Comparison of ENCODE assay signal across 13 cellular contexts in genomic region chr6:52725530-52726192, GRCh38. TPM values are rescaled to one million over a fixed set of nuclear protein-coding genes. Genes with fewer than 3 reads are reported as not detected.
DNase-seq lines count a peak whose midpoint lies in the region; ATAC-seq, FAIRE-seq and TF ChIP-seq lines count a peak whose summit lies in the region.
"Had no signal": no experiment of that assay in that cellular context is flagged by ENCODE, and none has a peak within 500 bp of the region (broad histone marks: within the 10 kb centered on the region; RNA-seq: fewer than 3 reads in every experiment).

No MANE protein-coding gene starts in this region.

- H3K4me1 ChIP-seq in mesendoderm (ENCODE audit: control insufficient read depth, low read depth, low read length): peaks cover 5% of the 10 kb centered on the region

- no peak overlapping the region for H2AK5ac ChIP-seq in mesendoderm (ENCODE audit: low read length)

- TF ChIP-seq CTCF in bronchial epithelial cell (IDR thresholded peaks at IDR 0.05; ENCODE audit: insufficient read depth, low read length, severe bottlenecking) (no peak), brain microvascular endothelial cell (IDR thresholded peaks at IDR 0.05; ENCODE audit: low read depth, low read length, missing control alignments) (no peak)

- no peak overlapping the region for H3K56ac ChIP-seq in mesendoderm (ENCODE audit: low read length)

- H3K27ac ChIP-seq in mesendoderm (ENCODE audit: low read depth, low read length) (no peak overlapping the region), brain microvascular endothelial cell (no peak overlapping the region)

- no peak for FAIRE-seq in bronchial epithelial cell (lab: Jason Lieb, UNC)

- H3K4me2 ChIP-seq in mesendoderm (ENCODE audit: low read length): no peak overlapping the region

- no peaks in the 10 kb centered on the region for H3K9me3 Mint-ChIP-seq in activated naive CD8-positive, alpha-beta T cell treated with anti-CD3 and anti-CD28 coated beads for 36 hours
- H3K9me3 Mint-ChIP-seq: CD4-positive, alpha-beta T cell had no signal

- in situ Hi-C loops in Caki2 (cut with HindIII; ENCODE audit: low pct_unique_long_range_greater_than_20kb, low sequenced_read_pairs) (no loop called here), brain microvascular endothelial cell (cut with HindIII; ENCODE audit: low pct_ligation_motif_present, low sequenced_read_pairs) (no loop called here)

- no peak overlapping the region for H3K23ac ChIP-seq in mesendoderm (ENCODE audit: low read length)

- no peak overlapping the region for H4K8ac ChIP-seq in mesendoderm (ENCODE audit: low read depth, low read length)

- no peak overlapping the region for H4K5ac ChIP-seq in mesendoderm (ENCODE audit: low read length)

- H3K9ac ChIP-seq in mesendoderm (ENCODE audit: low read length): no peak overlapping the region

- ATAC-seq in GM21423 (IDR thresholded peaks at IDR 0.05; ENCODE audit: unreplicated experiment) (no peak), GM21786 (IDR thresholded peaks at IDR 0.05; ENCODE audit: unreplicated experiment) (no peak)

- H3K18ac ChIP-seq in mesendoderm (ENCODE audit: low read length): no peak overlapping the region

- H3K27me3 Mint-ChIP-seq in activated naive CD8-positive, alpha-beta T cell treated with anti-CD3 and anti-CD28 coated beads for 36 hours: no peaks in the 10 kb centered on the region
- H3K27me3 Mint-ChIP-seq: CD4-positive, alpha-beta T cell had no signal

- no peak overlapping the region for H3K4me3 Mint-ChIP-seq in activated naive CD8-positive, alpha-beta T cell treated with anti-CD3 and anti-CD28 coated beads for 36 hours
- H3K4me3 Mint-ChIP-seq: CD4-positive, alpha-beta T cell had no signal

- no peak overlapping the region for H3K4ac ChIP-seq in mesendoderm (ENCODE audit: low read depth, low read length)

- DNase-seq in Caki2 (ENCODE audit: low read depth): peak; percentile 38
- peak; percentile 86 to 98 for DNase-seq in NCI-H2081 (lab: John Stamatoyannopoulos, UW)
- peak; percentile 93 for DNase-seq in bronchial epithelial cell (ENCODE audit: low read depth)
- DNase-seq in mesendoderm: no peak
- no peak for DNase-seq in brain microvascular endothelial cell
- DNase-seq in activated naive CD8-positive, alpha-beta T cell treated with anti-CD3 and anti-CD28 coated beads for 36 hours: no peak
- DNase-seq: activated CD4-positive, alpha-beta T cell treated with anti-CD3 and anti-CD28 coated beads, Interleukin-2, amount 50 U/mL, for 1 hour; CD4-positive, alpha-beta T cell; glutamatergic neuron had no signal

- no peak overlapping the region for H3K27ac Mint-ChIP-seq in activated naive CD8-positive, alpha-beta T cell treated with anti-CD3 and anti-CD28 coated beads for 36 hours
- H3K27ac Mint-ChIP-seq: CD4-positive, alpha-beta T cell had no signal

- H3K79me2 ChIP-seq in mesendoderm (ENCODE audit: control insufficient read depth, insufficient read depth, low read length): no peaks in the 10 kb centered on the region

- H3K36me3 Mint-ChIP-seq in activated naive CD8-positive, alpha-beta T cell treated with anti-CD3 and anti-CD28 coated beads for 36 hours: no peaks in the 10 kb centered on the region

- WGBS in mesendoderm (ENCODE audit: extremely low coverage, insufficient coverage, low lambda C conversion rate): no CpG with 5 or more reads among the region's 2 CpGs

- no peak overlapping the region for H2BK5ac ChIP-seq in mesendoderm (ENCODE audit: low read length)

- H3K4me1 Mint-ChIP-seq in activated naive CD8-positive, alpha-beta T cell treated with anti-CD3 and anti-CD28 coated beads for 36 hours: no peaks in the 10 kb centered on the region

- H3K4me3 ChIP-seq in bronchial epithelial cell (ENCODE audit: low read depth, low read length): no peak overlapping the region
- H3K4me3 ChIP-seq in mesendoderm (ENCODE audit: low read length): no peak overlapping the region
- no peak overlapping the region for H3K4me3 ChIP-seq in brain microvascular endothelial cell (ENCODE audit: low read depth, low read length)

- H3K36me3 ChIP-seq in bronchial epithelial cell (ENCODE audit: control insufficient read depth, insufficient read depth, low read length): no peaks in the 10 kb centered on the region
- H3K36me3 ChIP-seq in mesendoderm (ENCODE audit: control insufficient read depth, insufficient read depth, low read length): no peaks in the 10 kb centered on the region
- H3K36me3 ChIP-seq in brain microvascular endothelial cell (replicated peaks): no peaks in the 10 kb centered on the region

- no peak overlapping the region for H2BK120ac ChIP-seq in mesendoderm (ENCODE audit: low read depth, low read length)

- H2BK15ac ChIP-seq in mesendoderm (replicated peaks; ENCODE audit: low read depth): peak overlapping the region; percentile 57

- no peaks in the 10 kb centered on the region for H3K27me3 ChIP-seq in bronchial epithelial cell (ENCODE audit: control insufficient read depth, insufficient read depth, low read length)
- no peaks in the 10 kb centered on the region for H3K27me3 ChIP-seq in mesendoderm (ENCODE audit: insufficient read depth, low read length, poor library complexity)
- H3K27me3 ChIP-seq in brain microvascular endothelial cell (replicated peaks): no peaks in the 10 kb centered on the region

- H3K79me1 ChIP-seq in mesendoderm (ENCODE audit: low read length): no peaks in the 10 kb centered on the region

RNA-seq across cellular contexts. Expression of gene GSTA2, which starts 37.6 kb away (rescaled TPM):
- not detected in 2 replicates for total RNA-seq in Caki2 (2014; rRNA removed; shearing (Covaris generic); ENCODE audit: low replicate concordance)
- total RNA-seq in bronchial epithelial cell: not detected in 2 replicates
- 0.38 TPM for polyA plus RNA-seq in mesendoderm (2013, experiment 1 of 2)
- 0.46 TPM for polyA plus RNA-seq in mesendoderm (2013, experiment 2 of 2)
- not detected for total RNA-seq in activated naive CD8-positive, alpha-beta T cell treated with anti-CD3 and anti-CD28 coated beads for 36 hours
- total RNA-seq: aorta; CD4-positive, alpha-beta T cell; HT1080 had no signal

RNA-seq across cellular contexts. Expression of gene TMEM14A, which starts 54.7 kb away (rescaled TPM):
- 101 and 113 TPM in 2 replicates for total RNA-seq in Caki2 (2014; rRNA removed; shearing (Covaris generic); ENCODE audit: low replicate concordance)
- 20.1 and 22.6 TPM in 2 replicates for total RNA-seq in bronchial epithelial cell
- 9.3 TPM for polyA plus RNA-seq in mesendoderm (2013, experiment 1 of 2)
- 9.7 TPM for polyA plus RNA-seq in mesendoderm (2013, experiment 2 of 2)
- total RNA-seq in activated naive CD8-positive, alpha-beta T cell treated with anti-CD3 and anti-CD28 coated beads for 36 hours: 10 to 100 TPM; 19.0 to 19.6 TPM

Comparison
In these comparisons a context has a peak if more than half of its experiments do, and no peak if none do; other contexts are left out.
1. DNase-seq: peak in Caki2 (single experiment), NCI-H2081 (2 of 2) and bronchial epithelial cell (single experiment); none in mesendoderm (single experiment), brain microvascular endothelial cell (single experiment) and activated naive CD8-positive, alpha-beta T cell treated with anti-CD3 and anti-CD28 coated beads for 36 hours (single experiment).